ENCODE assay signal across 29 cellular contexts in the genomic region with DNA sequence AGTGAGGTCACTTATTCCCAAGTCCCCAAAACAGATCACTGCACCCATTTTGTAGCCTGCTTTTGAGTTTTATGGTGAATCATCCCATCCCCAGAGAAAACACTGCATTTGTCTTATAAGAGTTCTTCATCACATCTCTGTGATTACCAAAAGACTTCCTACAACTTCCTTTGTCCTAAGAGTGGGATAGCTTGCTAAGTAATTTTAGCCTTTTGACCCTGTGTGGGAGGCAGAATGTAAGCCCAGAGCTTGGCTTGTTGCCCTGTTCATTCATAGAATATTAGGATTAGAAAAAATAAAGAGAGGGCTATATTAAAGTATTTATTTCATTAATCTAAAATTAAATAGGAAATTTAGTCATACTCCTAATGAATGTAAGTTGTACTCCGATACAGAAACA.
DNase-seq lines count a peak whose midpoint lies in the region; ATAC-seq, FAIRE-seq and TF ChIP-seq lines count a peak whose summit lies in the region.
"Had no signal": no experiment of that assay in that cellular context is flagged by ENCODE, and none has a peak within 500 bp of the region (broad histone marks: within the 10 kb centered on the region; RNA-seq: fewer than 3 reads in every experiment).

No MANE protein-coding gene starts in this region.

- H3F3A ChIP-seq in smooth muscle cell (ENCODE audit: low read depth): no peaks in the 10 kb centered on the region

- no peak overlapping the region for H3K4me3 Mint-ChIP-seq in CD4-positive, alpha-beta T cell
- H3K4me3 Mint-ChIP-seq: activated CD4-positive, alpha-beta T cell treated with anti-CD3 and anti-CD28 coated beads, Interleukin-2, amount 10 ng/mL, durations not matched to agents 24 days and 14 days; stimulated activated naive B cell treated with anti-CD40 and anti-IgM and Interleukin-4, amounts not matched to agents 10 μg/mL and 1 μg/mL and 100 μg/mL, for 72 hours; type B pancreatic cell had no signal

- FAIRE-seq in bronchial epithelial cell (lab: Jason Lieb, UNC): no peak
- FAIRE-seq: RCC 7860 had no signal

- no peak overlapping the region for H3K4me2 ChIP-seq in smooth muscle cell
- H3K4me2 ChIP-seq: BLaER1, KMS-11 had no signal

- peak overlapping the region; percentile 9; the same call in 1 of the 2 replicates for H3K27ac ChIP-seq in SJCRH30
- H3K27ac ChIP-seq in smooth muscle cell (ENCODE audit: low read depth): no peak overlapping the region
- H3K27ac ChIP-seq in CD4-positive, alpha-beta T cell (ENCODE audit: low read depth, low read length): no peak overlapping the region
- H3K27ac ChIP-seq: BLaER1, KMS-11, left ventricle myocardium inferior, neutrophil, psoas muscle had no signal

- H3K27ac Mint-ChIP-seq in CD4-positive, alpha-beta T cell: no peak overlapping the region
- H3K27ac Mint-ChIP-seq: activated CD4-positive, alpha-beta T cell treated with anti-CD3 and anti-CD28 coated beads, Interleukin-2, amount 10 ng/mL, durations not matched to agents 24 days and 14 days; stimulated activated naive B cell treated with anti-CD40 and anti-IgM and Interleukin-4, amounts not matched to agents 10 μg/mL and 1 μg/mL and 100 μg/mL, for 72 hours; type B pancreatic cell had no signal

- H3K4me1 ChIP-seq in SJCRH30 (peaks cover 12% of the 10 kb centered on the region; the same call in 1 of the 2 replicates), smooth muscle cell (ENCODE audit: low read depth) (no peaks in the 10 kb centered on the region)
- H3K4me1 ChIP-seq: BLaER1, left ventricle myocardium inferior, psoas muscle had no signal

- TF ChIP-seq CTCF in bronchial epithelial cell (IDR thresholded peaks at IDR 0.05; ENCODE audit: insufficient read depth, low read length, severe bottlenecking) (no peak), smooth muscle cell (IDR thresholded peaks at IDR 0.05; ENCODE audit: borderline replicate concordance, insufficient read depth, poor library complexity, severe bottlenecking) (no peak)
- no peak for TF ChIP-seq CTCF in CD4-positive, alpha-beta T cell (IDR thresholded peaks at IDR 0.05)

- H3K9ac ChIP-seq in smooth muscle cell (ENCODE audit: low read depth): no peak overlapping the region
- H3K9ac ChIP-seq: BLaER1, KMS-11 had no signal

- no peaks in the 10 kb centered on the region for H3K9me3 Mint-ChIP-seq in CD4-positive, alpha-beta T cell
- H3K9me3 Mint-ChIP-seq: activated CD4-positive, alpha-beta T cell treated with anti-CD3 and anti-CD28 coated beads, Interleukin-2, amount 10 ng/mL, durations not matched to agents 24 days and 14 days; stimulated activated naive B cell treated with anti-CD40 and anti-IgM and Interleukin-4, amounts not matched to agents 10 μg/mL and 1 μg/mL and 100 μg/mL, for 72 hours; type B pancreatic cell had no signal

- no peaks in the 10 kb centered on the region for H3K79me2 ChIP-seq in smooth muscle cell (ENCODE audit: low read depth)

- H3K36me3 ChIP-seq in SJCRH30 (no peaks in the 10 kb centered on the region), bronchial epithelial cell (ENCODE audit: control insufficient read depth, insufficient read depth, low read length) (no peaks in the 10 kb centered on the region), smooth muscle cell (ENCODE audit: low read depth) (no peaks in the 10 kb centered on the region)
- H3K36me3 ChIP-seq: BLaER1, left ventricle myocardium inferior, neutrophil had no signal

- H3K36me3 Mint-ChIP-seq in CD4-positive, alpha-beta T cell (ENCODE audit: low read depth): no peaks in the 10 kb centered on the region
- H3K36me3 Mint-ChIP-seq: stimulated activated naive B cell treated with anti-CD40 and anti-IgM and Interleukin-4, amounts not matched to agents 10 μg/mL and 1 μg/mL and 100 μg/mL, for 72 hours; type B pancreatic cell had no signal

- H3K4me3 ChIP-seq in SJCRH30 (no peak overlapping the region), bronchial epithelial cell (ENCODE audit: low read depth, low read length) (no peak overlapping the region), smooth muscle cell (no peak overlapping the region)
- H3K4me3 ChIP-seq: BLaER1, left ventricle myocardium inferior, psoas muscle had no signal

- H3K9me3 ChIP-seq in SJCRH30 (replicated peaks) (no peaks in the 10 kb centered on the region), smooth muscle cell (replicated peaks; ENCODE audit: low read depth) (no peaks in the 10 kb centered on the region)
- H3K9me3 ChIP-seq in CD4-positive, alpha-beta T cell (ENCODE audit: control insufficient read depth, low read length): no peaks in the 10 kb centered on the region
- H3K9me3 ChIP-seq: BLaER1, left ventricle myocardium inferior, neutrophil, psoas muscle had no signal

- no peaks in the 10 kb centered on the region for H3K27me3 Mint-ChIP-seq in CD4-positive, alpha-beta T cell
- H3K27me3 Mint-ChIP-seq: activated CD4-positive, alpha-beta T cell treated with anti-CD3 and anti-CD28 coated beads, Interleukin-2, amount 10 ng/mL, durations not matched to agents 24 days and 14 days; stimulated activated naive B cell treated with anti-CD40 and anti-IgM and Interleukin-4, amounts not matched to agents 10 μg/mL and 1 μg/mL and 100 μg/mL, for 72 hours; type B pancreatic cell had no signal

- POLR2A ChIA-PET in CD4-positive, alpha-beta T cell (lab: Charles Lee): no interaction called here

- peak overlapping the region; percentile 36 for H2AFZ ChIP-seq in smooth muscle cell (ENCODE audit: low read depth)

- no peaks in the 10 kb centered on the region for H3K27me3 ChIP-seq in SJCRH30
- no peaks in the 10 kb centered on the region for H3K27me3 ChIP-seq in bronchial epithelial cell (ENCODE audit: control insufficient read depth, insufficient read depth, low read length)
- H3K27me3 ChIP-seq in smooth muscle cell (ENCODE audit: low read depth): no peaks in the 10 kb centered on the region
- H3K27me3 ChIP-seq in CD4-positive, alpha-beta T cell (ENCODE audit: control insufficient read depth, insufficient read depth, low read length): no peaks in the 10 kb centered on the region
- H3K27me3 ChIP-seq: BLaER1, neutrophil had no signal

- ATAC-seq in CD4-positive, alpha-beta T cell (ENCODE audit: poor library complexity): no peak
- no peak for ATAC-seq in HG03039 (IDR thresholded peaks at IDR 0.05; ENCODE audit: unreplicated experiment)
- ATAC-seq: HCT116; psoas muscle; stimulated activated naive B cell treated with anti-CD40 and anti-IgM and Interleukin-4, amounts not matched to agents 10 μg/mL and 1 μg/mL and 100 μg/mL, for 72 hours had no signal

- intact Hi-C loops in CD4-positive, alpha-beta T cell (cut with DNase I, micrococcal nuclease): no loop called here
- intact Hi-C loops in head of caudate nucleus (cut with DNase I): no loop called here

- H3K4me1 Mint-ChIP-seq in CD4-positive, alpha-beta T cell (ENCODE audit: low read depth): no peaks in the 10 kb centered on the region
- H3K4me1 Mint-ChIP-seq: activated CD4-positive, alpha-beta T cell treated with anti-CD3 and anti-CD28 coated beads, Interleukin-2, amount 10 ng/mL, durations not matched to agents 24 days and 14 days; stimulated activated naive B cell treated with anti-CD40 and anti-IgM and Interleukin-4, amounts not matched to agents 10 μg/mL and 1 μg/mL and 100 μg/mL, for 72 hours had no signal

- DNase-seq in SJCRH30 (peak in 1 of 2 experiments; percentile 46), bronchial epithelial cell (ENCODE audit: low read depth) (peak; percentile 11), left kidney (ENCODE audit: low read depth, low spot score) (peak; percentile 74), smooth muscle cell (lab: John Stamatoyannopoulos, UW; ENCODE audit: unreplicated experiment) (no peak), head of caudate nucleus (no peak)
- DNase-seq in CD4-positive, alpha-beta T cell: no peak
- DNase-seq: activated CD4-positive, alpha-beta T cell treated with anti-CD3 and anti-CD28 coated beads, Interleukin-2, amount 10 ng/mL, durations not matched to agents 24 days and 14 days; activated CD8-positive, alpha-beta memory T cell treated with anti-CD3 and anti-CD28 coated beads for 24 hours; activated effector memory CD4-positive, alpha-beta T cell treated with anti-CD3 and anti-CD28 coated beads, Interleukin-2, amount 50 U/mL, for 16 hours; activated T-cell treated with anti-CD3 and anti-CD28 coated beads, Interleukin-2, amount 50 U/mL, for 1 hour; COR-L47; GDM1; hypothalamus; left ventricle myocardium inferior; NCI-H2081; NCI-H345; NCI-H748 treated with DMSO at 0.1 percent for 48 hours; psoas muscle; SHP77 treated with DMSO at 0.1 percent for 48 hours; stimulated activated naive B cell treated with anti-CD40 and anti-IgM and Interleukin-4, amounts not matched to agents 10 μg/mL and 1 μg/mL and 100 μg/mL, for 72 hours; substantia nigra; T1000 had no signal

- CTCF ChIA-PET in CD4-positive, alpha-beta T cell (lab: Charles Lee): no interaction called here

- H4K20me1 ChIP-seq in smooth muscle cell (ENCODE audit: low read depth): no peaks in the 10 kb centered on the region
- H4K20me1 ChIP-seq: BLaER1 had no signal

- WGBS in smooth muscle cell (ENCODE audit: low lambda C conversion rate): 3% methylated on average over 1 of the region's 1 CpG

Comparison
In these comparisons a context has a peak if more than half of its experiments do, and no peak if none do; other contexts are left out.
1. DNase-seq: peak in bronchial epithelial cell (single experiment) and left kidney (single experiment); none in smooth muscle cell (single experiment), CD4-positive, alpha-beta T cell (0 of 10) and head of caudate nucleus (0 of 42).